In genomic region chr19:2061093-2061935, GRCh38 we compare ENCODE assay signal across 8 cellular contexts. TPM values are rescaled to one million over a fixed set of nuclear protein-coding genes. Genes with fewer than 3 reads are reported as not detected.
DNase-seq lines count a peak whose midpoint lies in the region; ATAC-seq and TF ChIP-seq lines count a peak whose summit lies in the region.

No MANE protein-coding gene starts in this region.

- peak overlapping the region; percentile 90 for H3K4me3 Mint-ChIP-seq in activated naive CD8-positive, alpha-beta T cell
- peak overlapping the region; percentile 93 for H3K4me3 Mint-ChIP-seq in glutamatergic neuron (ENCODE audit: unreplicated experiment)

- peak overlapping the region; percentile 93 for H2AFZ ChIP-seq in osteoblast (ENCODE audit: low read length)

- POLR2A ChIA-PET in GM10248 (lab: Yijun Ruan, JAX), result interaction anchor here (0.5 to 3.5 kb wide), 4 partner anchors 9 to 127 kb away, joined by 3 to 13 read pairs (median 3); no protein-coding TSS in a partner anchor

- no peaks in the 10 kb centered on the region for H3K79me2 ChIP-seq in osteoblast (ENCODE audit: insufficient read depth, low read length)

- H3K27me3 Mint-ChIP-seq in activated naive CD8-positive, alpha-beta T cell, result no peaks in the 10 kb centered on the region
- peaks cover 15% of the 10 kb centered on the region for H3K27me3 Mint-ChIP-seq in glutamatergic neuron (ENCODE audit: unreplicated experiment)

- H3K27me3 ChIP-seq in osteoblast (ENCODE audit: insufficient read depth, low read length) (no peaks in the 10 kb centered on the region), thoracic aorta (replicated peaks; ENCODE audit: insufficient read depth) (no peaks in the 10 kb centered on the region)

- TF ChIP-seq CTCF in GM10248 (IDR thresholded peaks at IDR 0.05; ENCODE audit: control extremely low read depth, extremely low read depth, low read depth, missing control alignments), result no peak
- TF ChIP-seq CTCF in glutamatergic neuron (IDR thresholded peaks at IDR 0.05; ENCODE audit: partially characterized antibody, unreplicated experiment), result no peak
- TF ChIP-seq CTCF in osteoblast (IDR thresholded peaks at IDR 0.05; ENCODE audit: extremely low read depth, low read depth, low read length), result no peak
- TF ChIP-seq CTCF in thoracic aorta (IDR thresholded peaks at IDR 0.05), result no peak

- H3K4me1 ChIP-seq in osteoblast (ENCODE audit: insufficient read depth, low read length), result peaks cover 31% of the 10 kb centered on the region
- H3K4me1 ChIP-seq in thoracic aorta (ENCODE audit: control insufficient read depth in 1 of 2, low read depth in 2 of 2), result peaks cover 21 to 41% of the 10 kb centered on the region in 2 donors

- no peaks in the 10 kb centered on the region for H3K36me3 ChIP-seq in osteoblast (ENCODE audit: insufficient read depth, low read length)
- no peaks in the 10 kb centered on the region for H3K36me3 ChIP-seq in thoracic aorta

- no peaks in the 10 kb centered on the region for H3K9me3 Mint-ChIP-seq in activated naive CD8-positive, alpha-beta T cell (ENCODE audit: low read depth)
- H3K9me3 Mint-ChIP-seq in glutamatergic neuron (ENCODE audit: unreplicated experiment), result peaks cover 9% of the 10 kb centered on the region

- no peaks in the 10 kb centered on the region for H3K9me3 ChIP-seq in osteoblast (ENCODE audit: low read depth, low read length)
- no peaks in the 10 kb centered on the region for H3K9me3 ChIP-seq in thoracic aorta

- no peaks in the 10 kb centered on the region for H4K20me1 ChIP-seq in osteoblast (ENCODE audit: insufficient read depth, low read length)

- H3K27ac ChIP-seq in osteoblast (ENCODE audit: low read depth, low read length), result peak overlapping the region; percentile 96
- peak overlapping the region; percentile 95 to 96 for H3K27ac ChIP-seq in thoracic aorta

- H3K4me2 ChIP-seq in osteoblast (ENCODE audit: insufficient read depth, low read length), result peak overlapping the region; percentile 93

- H3K27ac Mint-ChIP-seq in activated naive CD8-positive, alpha-beta T cell, result peak overlapping the region; percentile 96
- H3K27ac Mint-ChIP-seq in glutamatergic neuron (ENCODE audit: unreplicated experiment), result peak overlapping the region; percentile 86

- CTCF ChIA-PET in GM10248 (lab: Yijun Ruan, JAX), result interaction anchor here (1.2 to 2.6 kb wide), 4 partner anchors 9 to 42 kb away, joined by 3 to 11 read pairs (median 4); no protein-coding TSS in a partner anchor

- H3K36me3 Mint-ChIP-seq in activated naive CD8-positive, alpha-beta T cell, result no peaks in the 10 kb centered on the region
- no peaks in the 10 kb centered on the region for H3K36me3 Mint-ChIP-seq in glutamatergic neuron (ENCODE audit: unreplicated experiment)

- H3K4me3 ChIP-seq in osteoblast (ENCODE audit: insufficient read depth, low read length), result peak overlapping the region; percentile 82
- H3K4me3 ChIP-seq in thoracic aorta, result peak overlapping the region; percentile 85

- H3K4me1 Mint-ChIP-seq in activated naive CD8-positive, alpha-beta T cell (ENCODE audit: low read depth), result peaks cover 35% of the 10 kb centered on the region
- peaks cover 11% of the 10 kb centered on the region for H3K4me1 Mint-ChIP-seq in glutamatergic neuron (ENCODE audit: low read depth, unreplicated experiment)

- ATAC-seq in HG02610 (IDR thresholded peaks at IDR 0.05; ENCODE audit: unreplicated experiment) (peak; percentile 70), SK-N-SH treated with all-trans-retinoic acid at 6 μM for 48 hours (peak; percentile 85), thoracic aorta (ENCODE audit: insufficient number of reproducible peaks, low FRiP score, low read depth) (peak; percentile 86)

- DNase-seq in GM10248 (ENCODE audit: extremely low spot score), result peak; percentile 99
- DNase-seq in NCI-H1092 treated with DMSO at 0.1 percent for 48 hours (lab: John Stamatoyannopoulos, UW), result peak; percentile 98
- peak; percentile 99 for DNase-seq in glutamatergic neuron
- peak; percentile 100 for DNase-seq in osteoblast (ENCODE audit: insufficient read length, low spot score, missing footprints)
- DNase-seq in thoracic aorta (ENCODE audit: low spot score), result peak; percentile 99

TF ChIP-seq in SK-N-SH treated with all-trans-retinoic acid at 6 μM for 48 hours, 23 proteins besides CTCF, POLR2A, EP300 and RAD21:
- TF ChIP-seq ISL1 (CRISPR knock-in tag; IDR thresholded peaks at IDR 0.05) (no peak), CSRNP3 (CRISPR knock-in tag; IDR thresholded peaks at IDR 0.05) (no peak), TCF4 (CRISPR knock-in tag; IDR thresholded peaks at IDR 0.05; ENCODE audit: borderline replicate concordance) (no peak), ZC3H10 (CRISPR knock-in tag; IDR thresholded peaks at IDR 0.05) (no peak), ZFP30 (CRISPR knock-in tag; IDR thresholded peaks at IDR 0.05) (no peak)

RNA-seq across cellular contexts. Expression of gene MKNK2, which starts 10.3 kb away (rescaled TPM):
- 149 TPM for total RNA-seq in glutamatergic neuron (ENCODE audit: unreplicated experiment)
- 82.5 and 84.6 TPM in 2 replicates for total RNA-seq in osteoblast
- 10 to 100 TPM; 69.7 to 96.3 TPM for total RNA-seq in thoracic aorta

RNA-seq across cellular contexts. Expression of gene MOB3A, which starts 34.8 kb away (rescaled TPM):
- total RNA-seq in glutamatergic neuron (ENCODE audit: unreplicated experiment), result 66.0 TPM
- total RNA-seq in osteoblast, result 34.0 and 35.1 TPM in 2 replicates
- 10 to 100 TPM; 37.8 to 50.9 TPM for total RNA-seq in thoracic aorta

RNA-seq across cellular contexts. Expression of gene IZUMO4, which starts 35.4 kb away (rescaled TPM):
- total RNA-seq in glutamatergic neuron (ENCODE audit: unreplicated experiment) (10.6 TPM), osteoblast (0.36 and 2.4 TPM in 2 replicates), thoracic aorta (1 to 10 TPM; 3.1 to 6.1 TPM)

RNA-seq across cellular contexts. Expression of gene BTBD2, which starts 45.8 kb away (rescaled TPM):
- total RNA-seq in glutamatergic neuron (ENCODE audit: unreplicated experiment) (70.4 TPM), osteoblast (57.5 and 57.8 TPM in 2 replicates), thoracic aorta (100 to 1,000 TPM in 1 of 2 donors, 10 to 100 TPM in 1; 43.2 to 107 TPM)

Comparison
In these comparisons a context has a peak if more than half of its experiments do, and no peak if none do; other contexts are left out.
1. Peak in every context shown above with its lines: DNase-seq, ATAC-seq, H3K4me3 ChIP-seq and H3K27ac ChIP-seq.